20 cellular contexts compared by ENCODE assay signal in the genomic region with DNA sequence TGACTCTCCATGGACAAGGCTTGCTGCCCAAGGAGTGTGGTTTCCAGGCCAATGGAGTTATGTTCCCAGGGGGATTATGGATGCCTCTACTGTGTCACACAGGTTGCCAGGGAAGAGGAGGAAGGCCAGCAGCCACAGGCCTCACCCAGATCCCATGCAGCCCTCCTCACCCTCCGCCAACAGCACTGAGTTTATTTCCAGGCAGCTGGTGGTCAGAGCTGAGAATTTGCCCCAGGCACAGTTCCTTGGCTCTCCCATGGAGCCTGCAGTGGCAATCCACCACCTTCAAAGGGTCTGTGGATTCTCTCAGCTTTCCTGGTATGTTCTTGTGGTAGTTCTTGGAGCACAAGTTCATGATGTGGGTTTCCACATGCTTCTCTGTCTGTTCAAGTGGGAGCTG.
"Had no signal": no experiment of that assay in that cellular context is flagged by ENCODE, and none has a peak within 500 bp of the region (broad histone marks: within the 10 kb centered on the region; RNA-seq: fewer than 3 reads in every experiment).

No MANE protein-coding gene starts in this region.

- H3K36me3 Mint-ChIP-seq: activated naive CD4-positive, alpha-beta T cell treated with anti-CD3 and anti-CD28 coated beads, Interleukin-2, amount 50 U/mL, for 24 hours; stimulated activated effector memory CD8-positive, alpha-beta T cell treated with anti-CD3 and anti-CD28 coated beads, Interleukin-12 subunit alpha, Interleukin-12 subunit beta, amount 100 ng/mL, for 72 hours had no signal

- H3K27ac ChIP-seq: cardiac muscle cell, coronary artery, lower lobe of right lung, tibial nerve had no signal

- ATAC-seq: left cardiac atrium; lower lobe of right lung; natural killer cell; right cardiac atrium; stimulated activated effector memory CD8-positive, alpha-beta T cell treated with anti-CD3 and anti-CD28 coated beads, Interleukin-12 subunit alpha, Interleukin-12 subunit beta, amount 100 ng/mL, for 72 hours had no signal

- H3K4me1 Mint-ChIP-seq: activated B cell treated with CpG ODN at 0.5 μM for 24 hours; activated CD4-positive, alpha-beta T cell treated with anti-CD3 and anti-CD28 coated beads, Interleukin-2, amount 10 ng/mL, durations not matched to agents 24 days and 14 days; activated naive CD4-positive, alpha-beta T cell treated with anti-CD3 and anti-CD28 coated beads, Interleukin-2, amount 50 U/mL, for 24 hours; natural killer cell; stimulated activated effector memory CD8-positive, alpha-beta T cell treated with anti-CD3 and anti-CD28 coated beads, Interleukin-12 subunit alpha, Interleukin-12 subunit beta, amount 100 ng/mL, for 72 hours had no signal

- FAIRE-seq: endothelial cell of umbilical vein, TTC549 had no signal

- H3K36me3 ChIP-seq: cardiac muscle cell, lower lobe of right lung, tibial nerve had no signal

- H3K9me3 Mint-ChIP-seq: activated T-helper 2 cell treated with anti-CD3 and anti-CD28 coated beads, Interferon-gamma antibody, Interleukin-2, Interleukin-4, amounts not matched to agents 10 μg/mL and 5 μg/mL and 100 μg/mL, durations not matched to agents 14 hours and 24 hours and 36 hours; T-helper 1 cell treated with Interleukin-12 subunit alpha and Interleukin-12 subunit beta and Interleukin-4 antibody, amounts not matched to agents 30 μg/mL and 1 μg/mL, for 36 hours had no signal

- H3K4me1 ChIP-seq: lower lobe of right lung, tibial nerve had no signal

- H3K27me3 Mint-ChIP-seq: activated B cell treated with CpG ODN at 0.5 μM for 24 hours; activated CD4-positive, alpha-beta T cell treated with anti-CD3 and anti-CD28 coated beads, Interleukin-2, amount 10 ng/mL, durations not matched to agents 24 days and 14 days; activated naive CD4-positive, alpha-beta T cell treated with anti-CD3 and anti-CD28 coated beads, Interleukin-2, amount 50 U/mL, for 24 hours had no signal

- H3K27me3 ChIP-seq: cardiac muscle cell, tibial nerve had no signal

- H3K4me2 ChIP-seq: smooth muscle cell had no signal

- H3K4me3 Mint-ChIP-seq: activated B cell treated with CpG ODN at 0.5 μM for 24 hours; activated CD4-positive, alpha-beta T cell treated with anti-CD3 and anti-CD28 coated beads, Interleukin-2, amount 10 ng/mL, durations not matched to agents 24 days and 14 days; activated naive CD4-positive, alpha-beta T cell treated with anti-CD3 and anti-CD28 coated beads, Interleukin-2, amount 50 U/mL, for 24 hours; natural killer cell; stimulated activated effector memory CD8-positive, alpha-beta T cell treated with anti-CD3 and anti-CD28 coated beads, Interleukin-12 subunit alpha, Interleukin-12 subunit beta, amount 100 ng/mL, for 72 hours; T-helper 1 cell treated with Interleukin-12 subunit alpha and Interleukin-12 subunit beta and Interleukin-4 antibody, amounts not matched to agents 30 μg/mL and 1 μg/mL, for 36 hours had no signal

- H3K4me3 ChIP-seq: cardiac muscle cell, coronary artery, lower lobe of right lung, smooth muscle cell, tibial nerve had no signal

- DNase-seq: activated B cell treated with CpG ODN at 0.5 μM for 24 hours; activated CD4-positive, alpha-beta T cell treated with anti-CD3 and anti-CD28 coated beads, Interleukin-2, amount 10 ng/mL, durations not matched to agents 24 days and 14 days; amniotic stem cell; effector CD4-positive, alpha-beta T cell; hippocampal formation; left cardiac atrium; lower lobe of right lung; natural killer cell; posterior cingulate gyrus; right cardiac atrium had no signal

- H3K27ac Mint-ChIP-seq: activated B cell treated with CpG ODN at 0.5 μM for 24 hours; activated CD4-positive, alpha-beta T cell treated with anti-CD3 and anti-CD28 coated beads, Interleukin-2, amount 10 ng/mL, durations not matched to agents 24 days and 14 days; activated naive CD4-positive, alpha-beta T cell treated with anti-CD3 and anti-CD28 coated beads, Interleukin-2, amount 50 U/mL, for 24 hours; activated T-helper 2 cell treated with anti-CD3 and anti-CD28 coated beads, Interferon-gamma antibody, Interleukin-2, Interleukin-4, amounts not matched to agents 10 μg/mL and 5 μg/mL and 100 μg/mL, durations not matched to agents 14 hours and 24 hours and 36 hours; natural killer cell; stimulated activated effector memory CD8-positive, alpha-beta T cell treated with anti-CD3 and anti-CD28 coated beads, Interleukin-12 subunit alpha, Interleukin-12 subunit beta, amount 100 ng/mL, for 72 hours; T-helper 1 cell treated with Interleukin-12 subunit alpha and Interleukin-12 subunit beta and Interleukin-4 antibody, amounts not matched to agents 30 μg/mL and 1 μg/mL, for 36 hours had no signal
